Comparison of ENCODE assay signal across 8 cellular contexts in genomic region chr2:26330114-26330581, GRCh38. TPM values are rescaled to one million over a fixed set of nuclear protein-coding genes. Genes with fewer than 3 reads are reported as not detected.
DNase-seq lines count a peak whose midpoint lies in the region; ATAC-seq, FAIRE-seq and TF ChIP-seq lines count a peak whose summit lies in the region.

No MANE protein-coding gene starts in this region.

- no peak overlapping the region for H3K27ac ChIP-seq in keratinocyte (ENCODE audit: control insufficient read depth, insufficient read depth, low read length)

- H3K4me2 ChIP-seq in keratinocyte (ENCODE audit: control insufficient read depth, extremely low read depth, insufficient read depth, low read depth, low read length) = peak overlapping the region; percentile 41

- peak; percentile 75 for ATAC-seq in HG03135 (IDR thresholded peaks at IDR 0.05; ENCODE audit: unreplicated experiment)
- peak; percentile 99 for ATAC-seq in activated B cell treated with CpG ODN at 0.5 μM for 24 hours (ENCODE audit: low read depth)
- no peak for ATAC-seq in HG03565 (IDR thresholded peaks at IDR 0.05; ENCODE audit: unreplicated experiment)

- H4K20me1 ChIP-seq in keratinocyte (ENCODE audit: control insufficient read depth, extremely low read depth, insufficient read depth, low read length) = no peaks in the 10 kb centered on the region

- H3K4me1 Mint-ChIP-seq in activated B cell treated with CpG ODN at 0.5 μM for 24 hours = peaks cover 6% of the 10 kb centered on the region

- no peaks in the 10 kb centered on the region for H3K79me2 ChIP-seq in keratinocyte (ENCODE audit: control insufficient read depth, insufficient read depth, low read length)

- no peaks in the 10 kb centered on the region for H3K9me3 Mint-ChIP-seq in activated B cell treated with CpG ODN at 0.5 μM for 24 hours

- FAIRE-seq in bronchial epithelial cell (lab: Jason Lieb, UNC) (no peak), keratinocyte (lab: Jason Lieb, UNC) (peak; percentile 92)

- H2AFZ ChIP-seq in keratinocyte (ENCODE audit: control insufficient read depth, low read length) = no peak overlapping the region

- H3K27me3 ChIP-seq in bronchial epithelial cell (ENCODE audit: control insufficient read depth, insufficient read depth, low read length) (no peaks in the 10 kb centered on the region), keratinocyte (ENCODE audit: control insufficient read depth, extremely low read depth, insufficient read depth, low read length) (no peaks in the 10 kb centered on the region)

- intact Hi-C loops in activated B cell treated with CpG ODN at 0.5 μM for 24 hours (cut with micrococcal nuclease) = loop anchor here (1.0 kb wide), 7 partner anchors 16 to 379 kb away; partner anchors contain the start of genes ADGRF3, HADHA, HADHB and SELENOI

- H3K4me3 Mint-ChIP-seq in activated B cell treated with CpG ODN at 0.5 μM for 24 hours = no peak overlapping the region

- CTCF ChIA-PET in activated B cell treated with CpG ODN at 0.5 μM for 24 hours (lab: Charles Lee) = interaction anchor here (0.6 to 2.7 kb wide), 8 partner anchors 30 to 379 kb away, joined by 3 to 11 read pairs (median 4); no protein-coding TSS in a partner anchor

- TF ChIP-seq CTCF in GM12864 (IDR thresholded peaks at IDR 0.05; ENCODE audit: low read depth, low read length, missing control alignments) = peak; percentile 93
- peak; percentile 81 for TF ChIP-seq CTCF in activated B cell treated with CpG ODN at 0.5 μM for 24 hours (IDR thresholded peaks at IDR 0.05)
- peak; percentile 86 for TF ChIP-seq CTCF in bronchial epithelial cell (IDR thresholded peaks at IDR 0.05; ENCODE audit: insufficient read depth, low read length, severe bottlenecking)
- TF ChIP-seq CTCF in keratinocyte (optimal IDR thresholded peaks at IDR 0.05 in 1 of 3, IDR thresholded peaks at IDR 0.05 in 1 of 3, conservative IDR thresholded peaks at IDR 0.05 in 1 of 3; ENCODE audit: extremely low read depth in 1 of 3, insufficient read depth in 2 of 3, low read length in 3 of 3) = peak; percentile 86 to 96 (median 94)

- no peaks in the 10 kb centered on the region for H3K9me3 ChIP-seq in keratinocyte (ENCODE audit: control insufficient read depth, low read depth, low read length)

- no peaks in the 10 kb centered on the region for H3K36me3 ChIP-seq in bronchial epithelial cell (ENCODE audit: control insufficient read depth, insufficient read depth, low read length)
- no peaks in the 10 kb centered on the region for H3K36me3 ChIP-seq in keratinocyte (ENCODE audit: control insufficient read depth in 2 of 2, extremely low read depth in 1 of 2, insufficient read depth in 2 of 2, low read length in 2 of 2)

- H3K27me3 Mint-ChIP-seq in activated B cell treated with CpG ODN at 0.5 μM for 24 hours = no peaks in the 10 kb centered on the region

- POLR2A ChIA-PET in activated B cell treated with CpG ODN at 0.5 μM for 24 hours (lab: Charles Lee) = interaction anchor here (0.5 kb wide), 1 partner anchor 379 kb away, joined by 4 read pairs; no protein-coding TSS in a partner anchor

- dilution Hi-C loops in keratinocyte (cut with MboI; ENCODE audit: extremely low pct_ligation_motif_present, low sequenced_read_pairs) = no loop called here

- H3K4me3 ChIP-seq in GM12864 (ENCODE audit: low read depth, low read length) (no peak overlapping the region), bronchial epithelial cell (ENCODE audit: low read depth, low read length) (no peak overlapping the region), keratinocyte (ENCODE audit: control insufficient read depth in 2 of 3, extremely low read depth in 1 of 3, insufficient read depth in 2 of 3, low read depth in 1 of 3, low read length in 3 of 3) (no peak overlapping the region)

- H3K4me1 ChIP-seq in keratinocyte (ENCODE audit: control insufficient read depth, extremely low read depth, insufficient read depth, low read length) = peaks cover 3% of the 10 kb centered on the region

- no peak overlapping the region for H3K9ac ChIP-seq in keratinocyte (ENCODE audit: control insufficient read depth, extremely low read depth, insufficient read depth, low read length)

- DNase-seq in GM12864 (ENCODE audit: low read depth) = peak; percentile 43
- DNase-seq in NCI-H460 (ENCODE audit: extremely low read depth, low read depth) = peak; percentile 78
- peak; percentile 66 for DNase-seq in activated B cell treated with CpG ODN at 0.5 μM for 24 hours
- peak; percentile 69 for DNase-seq in bronchial epithelial cell (ENCODE audit: low read depth)
- DNase-seq in keratinocyte (ENCODE audit: low read depth, low spot score) = no peak
- DNase-seq in stimulated activated CD4-positive, alpha-beta T cell treated with anti-CD3 and anti-CD28 coated beads, Interleukin-1b, Interleukin-23, amount 100 ng/mL, for 4 hours (ENCODE audit: low read depth in 2 of 2) = peak; percentile 72 to 79

- no peaks in the 10 kb centered on the region for H3K36me3 Mint-ChIP-seq in activated B cell treated with CpG ODN at 0.5 μM for 24 hours (ENCODE audit: low read depth)

- H3K9me1 ChIP-seq in keratinocyte (ENCODE audit: control insufficient read depth, extremely low read depth, insufficient read depth, low read length) = no peaks in the 10 kb centered on the region

- H3K27ac Mint-ChIP-seq in activated B cell treated with CpG ODN at 0.5 μM for 24 hours = no peak overlapping the region

RNA-seq across cellular contexts. Expression of gene SELENOI, which starts 15.8 kb away (rescaled TPM):
- total RNA-seq in NCI-H460 (2014; rRNA removed; shearing (Covaris generic)) = 88.7 and 99.2 TPM in 2 replicates
- 56.2 and 96.1 TPM in 2 replicates for polyA plus RNA-seq in NCI-H460 (2014; cell fraction: nucleus; rRNA removed)
- 20.2 and 21.1 TPM in 2 replicates for total RNA-seq in activated B cell treated with CpG ODN at 0.5 μM for 24 hours
- 28.0 and 32.6 TPM in 2 replicates for total RNA-seq in bronchial epithelial cell
- polyA plus RNA-seq in keratinocyte = 15.2 to 38.1 TPM (median 30.3 TPM) in 3 replicates
- polyA plus RNA-seq in keratinocyte (2011; ENCODE audit: low read depth) = 9.5 TPM
- 5.0 and 10.6 TPM in 2 replicates for polyA plus RNA-seq in keratinocyte (2011; cell fraction: cytosol; rRNA removed)
- 26.5 and 37.8 TPM in 2 replicates for polyA plus RNA-seq in keratinocyte (2011; cell fraction: nucleus; rRNA removed)
- 12.7 and 16.7 TPM in 2 replicates for polyA plus RNA-seq in keratinocyte (2012; ENCODE audit: low replicate concordance)
- 56.9 to 163 TPM (median 162 TPM) in 3 replicates for polyA minus RNA-seq in keratinocyte
- polyA minus RNA-seq in keratinocyte (2011; cell fraction: cytosol; rRNA and poly(A)+ RNA removed) = 17.3 TPM
- polyA minus RNA-seq in keratinocyte (2011; cell fraction: nucleus; rRNA and poly(A)+ RNA removed) = 93.7 and 113 TPM in 2 replicates

RNA-seq across cellular contexts. Expression of gene ADGRF3, which starts 16.4 kb away (rescaled TPM):
- not detected in 2 replicates for total RNA-seq in NCI-H460 (2014; rRNA removed; shearing (Covaris generic))
- polyA plus RNA-seq in NCI-H460 (2014; cell fraction: nucleus; rRNA removed) = 0.47 TPM in 1 of 2 replicates, not detected in the other
- total RNA-seq in activated B cell treated with CpG ODN at 0.5 μM for 24 hours (0.76 and 1.0 TPM in 2 replicates), bronchial epithelial cell (not detected in 2 replicates)
- polyA plus RNA-seq in keratinocyte = 0.08 to 0.27 TPM (median 0.17 TPM) in 3 replicates
- polyA plus RNA-seq in keratinocyte (2011; ENCODE audit: low read depth) = not detected
- 0.02 and 0.05 TPM in 2 replicates for polyA plus RNA-seq in keratinocyte (2011; cell fraction: cytosol; rRNA removed)
- polyA plus RNA-seq in keratinocyte (2011; cell fraction: nucleus; rRNA removed) = 0.28 and 0.43 TPM in 2 replicates
- 0.14 and 0.17 TPM in 2 replicates for polyA plus RNA-seq in keratinocyte (2012; ENCODE audit: low replicate concordance)
- 0.20 TPM in 1 of 3 replicates, not detected in the others for polyA minus RNA-seq in keratinocyte
- not detected for polyA minus RNA-seq in keratinocyte (2011; cell fraction: cytosol; rRNA and poly(A)+ RNA removed)
- 0.42 TPM in 1 of 2 replicates, not detected in the other for polyA minus RNA-seq in keratinocyte (2011; cell fraction: nucleus; rRNA and poly(A)+ RNA removed)
